31 cellular contexts compared by ENCODE assay signal in genomic region chr20:24609757-24610156, GRCh38.
DNase-seq lines count a peak whose midpoint lies in the region; FAIRE-seq and TF ChIP-seq lines count a peak whose summit lies in the region.
"Had no signal": no experiment of that assay in that cellular context is flagged by ENCODE, and none has a peak within 500 bp of the region (broad histone marks: within the 10 kb centered on the region; RNA-seq: fewer than 3 reads in every experiment).

No MANE protein-coding gene starts in this region.

- H3K14ac ChIP-seq in H1 (ENCODE audit: insufficient read length), result no peak overlapping the region

- TF ChIP-seq POLR2A in H1 (IDR thresholded peaks at IDR 0.05; ENCODE audit: control extremely low read depth in 1 of 2, low read depth in 2 of 2, low read length in 2 of 2), result no peak

- H3K27ac ChIP-seq in OCI-LY3 (ENCODE audit: low read length) (peak overlapping the region; percentile 93), H1 (ENCODE audit: low read depth, low read length) (no peak overlapping the region)
- H3K27ac ChIP-seq: cardiac muscle cell, colonic mucosa, left lung, prostate gland, right lobe of liver, spleen had no signal

- H4K91ac ChIP-seq in H1 (replicated peaks; ENCODE audit: insufficient read length, low read length), result no peak overlapping the region

- H2BK15ac ChIP-seq in H1 (ENCODE audit: low read length), result no peak overlapping the region

- FAIRE-seq in H1 (lab: Jason Lieb, UNC), result no peak
- FAIRE-seq: HTR-8/SVneo, islet of Langerhans had no signal

- peak overlapping the region; percentile 50; the same call in 1 of the 2 replicates for H3K4me3 ChIP-seq in OCI-LY3 (ENCODE audit: low read length)
- H3K4me3 ChIP-seq in H1 (ENCODE audit: extremely low read depth in 1 of 4, insufficient read depth in 2 of 4, low read depth in 3 of 4, low read length in 4 of 4), result no peak overlapping the region
- H3K4me3 ChIP-seq: cardiac muscle cell, colonic mucosa, left lung, prostate gland, right lobe of liver, spleen had no signal

- H3K79me1 ChIP-seq in H1 (ENCODE audit: low read depth, low read length), result no peaks in the 10 kb centered on the region

- H2AFZ ChIP-seq in OCI-LY3 (ENCODE audit: low read depth, low read length) (no peak overlapping the region), H1 (ENCODE audit: low read length) (no peak overlapping the region)

- no peak overlapping the region for H3K56ac ChIP-seq in H1 (replicated peaks; ENCODE audit: insufficient read length, low read depth, low read length)

- CTCF ChIA-PET in H1 (lab: Charles Lee; ENCODE audit: partially characterized antibody), result interaction anchor here (0.6 to 1.3 kb wide), 5 partner anchors 10 to 154 kb away, joined by 3 to 5 read pairs (median 3); no protein-coding TSS in a partner anchor

- no peak for TF ChIP-seq EP300 in H1 (IDR thresholded peaks at IDR 0.05; ENCODE audit: borderline replicate concordance in 1 of 2, low read depth in 2 of 2, low read length in 2 of 2)

- H3K4me2 ChIP-seq in OCI-LY3 (ENCODE audit: low read length), result peak overlapping the region; percentile 90
- no peak overlapping the region for H3K4me2 ChIP-seq in H1 (ENCODE audit: insufficient read depth in 1 of 2, low read depth in 2 of 2, low read length in 2 of 2)

- H3K18ac ChIP-seq in H1 (ENCODE audit: extremely low read depth, low read length), result no peak overlapping the region

- 74% methylated on average over 2 of the region's 2 CpGs; no CpG with 5 or more reads in 1 of the 2 experiments for WGBS in H1 (ENCODE audit: extremely low coverage in 1 of 2, insufficient coverage in 1 of 2, insufficient read length in 1 of 2, insufficient replicate concordance in 2 of 2, low coverage in 1 of 2, low lambda C conversion rate in 2 of 2, missing lambda C conversion rate in 1 of 2), 2 experiments

- peak; percentile 3 for DNase-seq in EH (ENCODE audit: low read depth)
- DNase-seq in H1 (ENCODE audit: low read depth in 1 of 2, low spot score in 2 of 2), result no peak
- DNase-seq in pons (ENCODE audit: low spot score), result peak; percentile 30
- DNase-seq in SIG-M5 (lab: John Stamatoyannopoulos, UW), result no peak
- no peak for DNase-seq in KBM-7
- DNase-seq in activated CD4-positive, alpha-beta T cell treated with anti-CD3 and anti-CD28 coated beads, Interleukin-2, amount 50 U/mL, for 4 hours, result no peak
- no peak for DNase-seq in H4 (ENCODE audit: low spot score)
- DNase-seq: activated CD4-positive, alpha-beta T cell treated with anti-CD3 and anti-CD28 coated beads for 4 hours; activated effector memory CD4-positive, alpha-beta T cell treated with Interleukin-2 at 50 U/mL for 16 hours; activated T-cell treated with anti-CD3 and anti-CD28 coated beads, Interleukin-2, amount 50 U/mL, for 1 hour; aorta; colonic mucosa; effector CD8-positive, alpha-beta T cell; GDM1; KG1; left lung; MM.1S; naive B cell; NCI-H1105 treated with DMSO at 0.1 percent for 48 hours; NCI-H2029; NCI-H524 treated with DMSO at 0.1 percent for 48 hours; NK-92 treated with Interleukin-12 subunit alpha and Interleukin-12 subunit beta, amount 100 ng/mL, for 24 hours; right lobe of liver; Right ventricle myocardium superior; spleen; trophoblast cell had no signal

- no peak overlapping the region for H2AK5ac ChIP-seq in H1 (ENCODE audit: low read depth, low read length)

- H2BK12ac ChIP-seq in H1 (ENCODE audit: low read depth, low read length), result peak overlapping the region; percentile 1; the same call in 1 of the 2 replicates

- no peak overlapping the region for H4K8ac ChIP-seq in H1 (ENCODE audit: extremely low read depth, insufficient read depth, low read length)

- H3K79me2 ChIP-seq in OCI-LY3 (ENCODE audit: low read length) (no peaks in the 10 kb centered on the region), H1 (ENCODE audit: control insufficient read depth in 1 of 2, insufficient read depth in 2 of 2, low read length in 2 of 2) (no peaks in the 10 kb centered on the region)

- H3K36me3 ChIP-seq in OCI-LY3 (replicated peaks; ENCODE audit: low read depth, low read length) (no peaks in the 10 kb centered on the region), H1 (ENCODE audit: control insufficient read depth in 2 of 4, insufficient read depth in 4 of 4, low read length in 3 of 4) (no peaks in the 10 kb centered on the region; a peak in 1 of 8 replicates)
- H3K36me3 ChIP-seq: cardiac muscle cell, colonic mucosa, left lung, prostate gland, right lobe of liver, spleen had no signal

- TF ChIP-seq RAD21 in H1 (IDR thresholded peaks at IDR 0.05 in 1 of 2, conservative IDR thresholded peaks at IDR 0.05 in 1 of 2; ENCODE audit: low read depth in 2 of 2, low read length in 2 of 2), result no peak

- H2BK5ac ChIP-seq in H1 (ENCODE audit: low read depth, low read length), result no peak overlapping the region

- no peak overlapping the region for H2BK120ac ChIP-seq in H1 (replicated peaks; ENCODE audit: low read depth, low read length)

- no peak overlapping the region for H3K4ac ChIP-seq in H1 (replicated peaks; ENCODE audit: insufficient read length, low read depth, low read length)

- H3K9me3 ChIP-seq in OCI-LY3 (ENCODE audit: insufficient read depth, low read length) (no peaks in the 10 kb centered on the region), H1 (ENCODE audit: insufficient read depth in 2 of 2, low read depth in 1 of 2, low read length in 1 of 2) (no peaks in the 10 kb centered on the region)
- H3K9me3 ChIP-seq: colonic mucosa, left lung, prostate gland, right lobe of liver, spleen had no signal

- H4K20me1 ChIP-seq in OCI-LY3 (ENCODE audit: insufficient read depth, low read length) (no peaks in the 10 kb centered on the region), H1 (replicated peaks in 1 of 2; ENCODE audit: control insufficient read depth in 1 of 2, insufficient read depth in 2 of 2, low read length in 2 of 2) (no peaks in the 10 kb centered on the region)

- no peak overlapping the region for H4K5ac ChIP-seq in H1 (ENCODE audit: insufficient read length, low read depth, low read length)

- H3K23ac ChIP-seq in H1 (ENCODE audit: insufficient read length), result no peak overlapping the region

- H3K27me3 ChIP-seq in OCI-LY3 (ENCODE audit: low read depth, low read length) (peaks cover 18% of the 10 kb centered on the region), H1 (replicated peaks in 1 of 4; ENCODE audit: control insufficient read depth in 3 of 4, extremely low read depth in 1 of 4, insufficient read depth in 3 of 4, low read length in 3 of 4) (no peaks in the 10 kb centered on the region)
- H3K27me3 ChIP-seq: cardiac muscle cell, colonic mucosa, right lobe of liver, spleen had no signal

- in situ Hi-C loops in KBM-7 (cut with MboI; ENCODE audit: low pct_unique_long_range_greater_than_20kb, low sequenced_read_pairs), result no loop called here

- no peak overlapping the region for H2BK20ac ChIP-seq in H1 (ENCODE audit: low read length)

- H3K9ac ChIP-seq in OCI-LY3 (ENCODE audit: low read length), result peak overlapping the region; percentile 14
- no peak overlapping the region for H3K9ac ChIP-seq in H1 (replicated peaks in 1 of 4; ENCODE audit: extremely low read depth in 1 of 4, low read depth in 3 of 4, low read length in 3 of 4)

- POLR2A ChIA-PET in H1 (lab: Charles Lee; ENCODE audit: partially characterized antibody), result no interaction called here

- TF ChIP-seq CTCF in OCI-LY3 (IDR thresholded peaks at IDR 0.05; ENCODE audit: low read depth, low read length) (no peak), H1 (IDR thresholded peaks at IDR 0.05; ENCODE audit: control extremely low read depth in 1 of 3, insufficient read depth in 1 of 3, low read depth in 1 of 3, low read length in 3 of 3) (no peak)

- no peaks in the 10 kb centered on the region for H3K23me2 ChIP-seq in H1 (ENCODE audit: low read depth, low read length)

- H3K4me1 ChIP-seq in OCI-LY3 (ENCODE audit: low read length) (peaks cover 35% of the 10 kb centered on the region), H1 (replicated peaks in 1 of 4; ENCODE audit: control insufficient read depth in 3 of 4, insufficient read depth in 4 of 4, low read length in 3 of 4) (peaks cover 0 to 10% (median 5%) of the 10 kb centered on the region in 4 experiments; a peak in 6 of 7 replicates)
- H3K4me1 ChIP-seq: colonic mucosa, left lung, prostate gland, right lobe of liver had no signal

TF ChIP-seq in H1, 55 proteins besides CTCF, POLR2A, EP300 and RAD21:
- TF ChIP-seq SRF (IDR thresholded peaks at IDR 0.05; ENCODE audit: low read depth, low read length), result no peak
- TF ChIP-seq CBX8 (IDR thresholded peaks at IDR 0.05; ENCODE audit: borderline replicate concordance, low read depth, low read length), result no peak
- no peak for TF ChIP-seq CTBP2 (IDR thresholded peaks at IDR 0.05; ENCODE audit: borderline replicate concordance, insufficient read depth, insufficient read length, low read length)
- TF ChIP-seq SP1 (IDR thresholded peaks at IDR 0.05; ENCODE audit: low read depth, low read length), result no peak

Comparison
In these comparisons a context has a peak if more than half of its experiments do, and no peak if none do; other contexts are left out.
1. DNase-seq: peak in EH (single experiment) and pons (single experiment); none in H1 (0 of 2), SIG-M5 (single experiment), KBM-7 (single experiment), activated CD4-positive, alpha-beta T cell treated with anti-CD3 and anti-CD28 coated beads, Interleukin-2, amount 50 U/mL, for 4 hours (0 of 2) and H4 (single experiment).